8 cellular contexts compared by ENCODE assay signal in genomic region chr3:67685499-67685898, GRCh38.
A peak's percentile ranks its signal among the peaks of the same experiment; 100 is the strongest.
DNase-seq lines count a peak whose midpoint lies in the region; ATAC-seq lines count a peak whose summit lies in the region.

No MANE protein-coding gene starts in this region.

- peak; percentile 97 for ATAC-seq in GM18520 (IDR thresholded peaks at IDR 0.05; ENCODE audit: unreplicated experiment)
- ATAC-seq in GM21576 (IDR thresholded peaks at IDR 0.05; ENCODE audit: unreplicated experiment) = peak; percentile 99
- ATAC-seq in HG03565 (IDR thresholded peaks at IDR 0.05; ENCODE audit: unreplicated experiment) = peak; percentile 100

- DNase-seq in iris pigment epithelial cell (ENCODE audit: low read depth) (peak; percentile 5), SKM-1 (lab: John Stamatoyannopoulos, UW; ENCODE audit: unreplicated experiment) (no peak), NCI-H2107 (lab: John Stamatoyannopoulos, UW) (no peak), RKO (ENCODE audit: low spot score) (no peak), NCI-H524 treated with DMSO at 0.1 percent for 48 hours (lab: John Stamatoyannopoulos, UW) (no peak)
